Comparison of ENCODE assay signal across 12 cellular contexts in the genomic region with DNA sequence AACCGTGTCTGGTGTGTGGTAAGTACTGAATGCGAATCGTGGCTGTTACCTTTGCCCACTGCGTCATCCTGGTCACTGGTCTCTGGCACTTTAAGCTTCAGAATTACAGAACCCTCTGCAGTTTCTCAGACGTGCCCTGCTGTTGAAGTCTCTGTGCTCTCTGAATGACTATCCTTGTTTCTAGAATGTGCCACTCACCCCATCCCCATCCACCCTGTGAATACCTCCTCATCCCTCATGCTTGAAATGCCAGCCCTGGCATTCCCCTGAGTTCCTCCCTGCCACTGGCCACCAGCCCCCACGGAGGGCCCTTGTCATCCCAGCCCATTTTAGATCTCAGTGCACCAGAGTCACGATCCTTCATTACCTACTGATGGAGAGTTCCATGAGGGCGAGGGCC. TPM values are rescaled to one million over a fixed set of nuclear protein-coding genes. Genes with fewer than 3 reads are reported as not detected.
DNase-seq lines count a peak whose midpoint lies in the region; ATAC-seq, FAIRE-seq and TF ChIP-seq lines count a peak whose summit lies in the region.
"Had no signal": no experiment of that assay in that cellular context is flagged by ENCODE, and none has a peak within 500 bp of the region (broad histone marks: within the 10 kb centered on the region; RNA-seq: fewer than 3 reads in every experiment).

No MANE protein-coding gene starts in this region.

- H3K9me2 ChIP-seq in GM23248 (ENCODE audit: insufficient read depth): no peaks in the 10 kb centered on the region

- intact Hi-C loops in spleen (cut with DNase I; ENCODE audit: low total_unique reads): no loop called here

- H3K9me3 ChIP-seq in GM23248 (ENCODE audit: low read depth): no peaks in the 10 kb centered on the region
- H3K9me3 ChIP-seq in astrocyte (ENCODE audit: insufficient read depth, low read depth, low read length): no peaks in the 10 kb centered on the region
- no peaks in the 10 kb centered on the region for H3K9me3 ChIP-seq in spleen
- H3K9me3 ChIP-seq: gastroesophageal sphincter had no signal

- no peaks in the 10 kb centered on the region for H4K20me1 ChIP-seq in GM23248 (ENCODE audit: insufficient read depth)
- no peaks in the 10 kb centered on the region for H4K20me1 ChIP-seq in astrocyte (ENCODE audit: insufficient read depth, low read length)

- peaks cover 29% of the 10 kb centered on the region for H3K4me1 Mint-ChIP-seq in astrocyte (ENCODE audit: low read depth, unreplicated experiment)

- H2AFZ ChIP-seq in GM23248 (no peak overlapping the region), astrocyte (ENCODE audit: low read depth, low read length) (no peak overlapping the region)

- H3K36me3 ChIP-seq in GM23248 (ENCODE audit: low read depth): no peaks in the 10 kb centered on the region
- H3K36me3 ChIP-seq in astrocyte (ENCODE audit: insufficient read depth, low read length): no peaks in the 10 kb centered on the region
- H3K36me3 ChIP-seq in spleen: peaks cover 0 to 57% (median 15%) of the 10 kb centered on the region in 6 donors

- no peak for DNase-seq in GM23248
- DNase-seq in astrocyte (ENCODE audit: low read depth): no peak
- DNase-seq in kidney glomerular epithelial cell (lab: John Stamatoyannopoulos, UW): peak; percentile 75
- DNase-seq in spleen: peak; percentile 15
- no peak for DNase-seq in stimulated activated CD4-positive, alpha-beta T cell treated with anti-CD3 and anti-CD28 coated beads, Interleukin-12 subunit alpha, Interleukin-12 subunit beta, amount 100 ng/mL, for 4 hours
- no peak for DNase-seq in HuH-7.5 (ENCODE audit: low spot score)
- DNase-seq: activated B cell treated with CpG ODN at 0.5 μM for 24 hours; activated T-cell treated with anti-CD3 and anti-CD28 coated beads, Interleukin-2, amount 50 U/mL, for 48 hours; cerebellar nuclear complex had no signal

- no peak for FAIRE-seq in astrocyte (lab: Jason Lieb, UNC)

- ATAC-seq in HG02642 (IDR thresholded peaks at IDR 0.05; ENCODE audit: poor library complexity, unreplicated experiment) (no peak), GM18498 (IDR thresholded peaks at IDR 0.05; ENCODE audit: unreplicated experiment) (no peak)
- ATAC-seq: gastroesophageal sphincter had no signal

- H3K36me3 Mint-ChIP-seq in astrocyte (ENCODE audit: low read depth, unreplicated experiment): peaks cover 13% of the 10 kb centered on the region

- no peak for TF ChIP-seq POLR2A in spleen (IDR thresholded peaks at IDR 0.05)

- H3K4me3 ChIP-seq in GM23248: no peak overlapping the region
- no peak overlapping the region for H3K4me3 ChIP-seq in astrocyte (ENCODE audit: insufficient read depth, low read depth, low read length)
- no peak overlapping the region for H3K4me3 ChIP-seq in spleen
- H3K4me3 ChIP-seq: gastroesophageal sphincter had no signal

- H3K27me3 ChIP-seq in GM23248 (replicated peaks; ENCODE audit: insufficient read depth) (no peaks in the 10 kb centered on the region), astrocyte (ENCODE audit: insufficient read depth, low read length) (no peaks in the 10 kb centered on the region), spleen (replicated peaks in 1 of 7) (no peaks in the 10 kb centered on the region)
- H3K27me3 ChIP-seq: gastroesophageal sphincter had no signal

- peak overlapping the region; percentile 66 for H3K4me3 Mint-ChIP-seq in astrocyte (ENCODE audit: unreplicated experiment)
- H3K4me3 Mint-ChIP-seq: activated B cell treated with CpG ODN at 0.5 μM for 24 hours had no signal

- H3K79me2 ChIP-seq in GM23248 (ENCODE audit: insufficient read depth) (no peaks in the 10 kb centered on the region), astrocyte (ENCODE audit: insufficient read depth, low read length) (peaks cover 3% of the 10 kb centered on the region)

- peaks cover 25% of the 10 kb centered on the region for H3F3A ChIP-seq in GM23248 (ENCODE audit: insufficient read depth)

- H3K27ac Mint-ChIP-seq in astrocyte (ENCODE audit: unreplicated experiment): peak overlapping the region; percentile 74
- H3K27ac Mint-ChIP-seq: activated B cell treated with CpG ODN at 0.5 μM for 24 hours had no signal

- WGBS in GM23248 (ENCODE audit: low coverage in 1 of 2, low lambda C conversion rate in 2 of 2, missing lambda C conversion rate in 2 of 2), 2 experiments: 96% methylated on average over 8 of the region's 8 CpGs
- 92 to 96% (median 93%) methylated on average over 8 of the region's 8 CpGs for WGBS in spleen, 5 donors

- H3K27me3 Mint-ChIP-seq in astrocyte (ENCODE audit: low read depth, unreplicated experiment): no peaks in the 10 kb centered on the region
- H3K27me3 Mint-ChIP-seq: activated B cell treated with CpG ODN at 0.5 μM for 24 hours had no signal

- no peaks in the 10 kb centered on the region for H3K9me3 Mint-ChIP-seq in astrocyte (ENCODE audit: unreplicated experiment)
- H3K9me3 Mint-ChIP-seq: activated B cell treated with CpG ODN at 0.5 μM for 24 hours had no signal

- TF ChIP-seq CTCF in astrocyte (IDR thresholded peaks at IDR 0.05; ENCODE audit: insufficient read depth, low read depth, low read length): no peak
- no peak for TF ChIP-seq CTCF in spleen (IDR thresholded peaks at IDR 0.05 in 8 of 11, conservative IDR thresholded peaks at IDR 0.05 in 3 of 11)

- in situ Hi-C loops in GM23248 (cut with MboI): no loop called here

- H3K27ac ChIP-seq in GM23248: peak overlapping the region; percentile 91
- peak overlapping the region; percentile 90 for H3K27ac ChIP-seq in astrocyte (ENCODE audit: low read depth, low read length)
- peak overlapping the region in 4 of 8 donors; percentile 20 to 77 (median 62) for H3K27ac ChIP-seq in spleen

- H3K9ac ChIP-seq in GM23248 (peak overlapping the region; percentile 69; the same call in 1 of the 2 replicates), astrocyte (ENCODE audit: low read length) (peak overlapping the region; percentile 72)

- peaks cover 27% of the 10 kb centered on the region for H3K4me1 ChIP-seq in GM23248 (ENCODE audit: insufficient read depth)
- H3K4me1 ChIP-seq in astrocyte (ENCODE audit: insufficient read depth, low read length): peaks cover 53% of the 10 kb centered on the region
- H3K4me1 ChIP-seq in spleen: peaks cover 65 to 98% (median 85%) of the 10 kb centered on the region in 6 donors

- peak overlapping the region; percentile 71 for H3K4me2 ChIP-seq in GM23248 (ENCODE audit: unreplicated experiment)
- peak overlapping the region; percentile 66 for H3K4me2 ChIP-seq in astrocyte (ENCODE audit: low read length)

RNA-seq across cellular contexts. Expression of gene TPCN1, which starts 21.3 kb away (rescaled TPM):
- total RNA-seq in GM23248 (2014; rRNA removed; shearing (Covaris generic)): 9.0 and 11.6 TPM in 2 replicates
- polyA plus RNA-seq in GM23248 (2016; fragmentation: Nextera tagmentation; extraction: Ambion mirVana) (15.9 and 17.6 TPM in 2 replicates), spleen (10 to 100 TPM; 15.5 to 28.9 (median 27.8) TPM)
- total RNA-seq in astrocyte (27.9 and 33.7 TPM in 2 replicates), spleen (10 to 100 TPM; 44.6 to 90.1 (median 51.9) TPM)

RNA-seq across cellular contexts. Expression of gene RITA1, which starts 57.0 kb away (rescaled TPM):
- 16.2 and 19.2 TPM in 2 replicates for total RNA-seq in GM23248 (2014; rRNA removed; shearing (Covaris generic))
- 12.5 and 15.6 TPM in 2 replicates for polyA plus RNA-seq in GM23248 (2016; fragmentation: Nextera tagmentation; extraction: Ambion mirVana)
- 20.9 and 23.5 TPM in 2 replicates for total RNA-seq in astrocyte
- 10 to 100 TPM; 11.1 to 15.6 (median 11.9) TPM for total RNA-seq in spleen
- 10 to 100 TPM in 2 of 3 donors, 1 to 10 TPM in 1; 9.0 to 15.5 (median 13.0) TPM for polyA plus RNA-seq in spleen

RNA-seq across cellular contexts. Expression of gene DDX54, which starts 57.3 kb away (rescaled TPM):
- total RNA-seq in GM23248 (2014; rRNA removed; shearing (Covaris generic)): 34.9 and 44.5 TPM in 2 replicates
- 27.7 and 28.1 TPM in 2 replicates for polyA plus RNA-seq in GM23248 (2016; fragmentation: Nextera tagmentation; extraction: Ambion mirVana)
- total RNA-seq in astrocyte: 52.8 and 53.5 TPM in 2 replicates
- total RNA-seq in spleen: 10 to 100 TPM; 44.4 to 73.1 (median 59.8) TPM
- polyA plus RNA-seq in spleen: 10 to 100 TPM; 47.9 to 80.3 (median 69.9) TPM

Comparison
In these comparisons a context has a peak if more than half of its experiments do, and no peak if none do; other contexts are left out.
1. DNase-seq: peak in kidney glomerular epithelial cell (single experiment) and spleen (single experiment); none in GM23248 (single experiment), astrocyte (single experiment), stimulated activated CD4-positive, alpha-beta T cell treated with anti-CD3 and anti-CD28 coated beads, Interleukin-12 subunit alpha, Interleukin-12 subunit beta, amount 100 ng/mL, for 4 hours (single experiment) and HuH-7.5 (single experiment).